In the genomic region with DNA sequence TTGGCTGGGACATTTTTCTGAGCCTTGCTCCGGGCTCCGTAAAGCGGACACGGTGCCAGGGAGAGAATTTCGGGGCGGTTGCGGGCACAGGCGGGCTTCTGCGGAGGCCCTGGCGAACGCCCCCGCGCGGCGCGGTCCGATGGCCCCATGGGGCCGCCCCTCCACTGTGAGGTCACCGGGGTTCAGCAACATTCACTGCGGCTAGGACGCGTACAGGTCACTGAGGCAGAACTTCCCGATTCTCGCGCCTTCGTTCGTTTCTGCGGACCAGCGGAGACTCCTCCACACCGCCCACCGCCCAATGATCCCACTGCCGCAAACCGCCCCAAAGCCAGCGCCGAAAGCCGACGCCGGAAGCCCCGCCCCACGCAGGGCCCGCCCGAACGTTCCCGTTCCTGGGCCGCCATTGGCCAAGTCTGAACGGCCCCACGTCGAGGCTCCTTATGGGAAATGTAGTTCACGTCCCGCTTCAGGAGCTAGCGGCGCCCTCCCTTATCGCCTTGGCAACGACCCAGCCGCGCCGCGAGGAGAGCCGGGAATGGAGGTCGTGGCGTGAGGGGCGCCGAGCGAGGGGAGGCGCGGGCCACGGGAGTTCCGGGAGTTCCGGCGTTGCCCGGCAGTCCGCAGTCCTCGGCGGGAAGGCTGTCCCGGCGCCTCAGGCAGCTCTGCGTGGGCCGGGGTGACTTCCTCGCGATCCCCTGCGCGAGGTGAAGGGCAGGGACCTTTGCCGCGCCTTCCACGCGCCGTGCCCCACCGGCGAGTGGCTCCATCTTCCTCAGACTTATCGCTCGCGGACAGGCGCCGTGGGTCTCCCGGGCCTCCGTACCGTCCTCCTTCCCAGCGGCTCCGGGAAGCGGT, we compare ENCODE assay signal across 8 cellular contexts. TPM values are rescaled to one million over a fixed set of nuclear protein-coding genes. Genes with fewer than 3 reads are reported as not detected.
DNase-seq lines count a peak whose midpoint lies in the region; ATAC-seq and TF ChIP-seq lines count a peak whose summit lies in the region.

A gene (plus strand): TSS at position 498 of the 858 bp plus-strand sequence. CDS start 499 bp downstream, outside the sequence.

- peaks cover 0 to 10% (median 2%) of the 10 kb centered on the region in 7 donors for H3K9me3 Mint-ChIP-seq in CD14-positive monocyte

- ATAC-seq in GM19372 (IDR thresholded peaks at IDR 0.05; ENCODE audit: low read depth, unreplicated experiment): peak; percentile 95
- ATAC-seq in HG03521 (IDR thresholded peaks at IDR 0.05; ENCODE audit: unreplicated experiment): peak; percentile 89
- ATAC-seq in left lobe of liver: peak; percentile 97

- peaks cover 26% of the 10 kb centered on the region for H3K4me1 Mint-ChIP-seq in CD14-positive monocyte

- H3K27ac Mint-ChIP-seq in CD14-positive monocyte: peak within 1 kb of the TSS; percentile 89 to 98 (median 94)

- peaks cover 0 to 2% of the 10 kb centered on the region in 2 donors for H3K36me3 Mint-ChIP-seq in CD14-positive monocyte

- H3K27me3 Mint-ChIP-seq in CD14-positive monocyte (ENCODE audit: low read depth in 3 of 3): peaks cover 0 to 5% (median 5%) of the 10 kb centered on the region in 3 donors

- peak within 1 kb of the TSS; percentile 84 to 92 for H3K4me3 Mint-ChIP-seq in CD14-positive monocyte

- TF ChIP-seq CTCF in CD14-positive monocyte (IDR thresholded peaks at IDR 0.05): peak; percentile 14

- DNase-seq in CD14-positive monocyte (ENCODE audit: low spot score) (peak; percentile 90), NCI-H69 (lab: John Stamatoyannopoulos, UW) (peak; percentile 99), dedifferentiated amniotic fluid mesenchymal stem cell (ENCODE audit: extremely low spot score) (peak; percentile 91), left lobe of liver (ENCODE audit: low spot score) (peak; percentile 97)
- DNase-seq in activated CD4-positive, alpha-beta T cell treated with anti-CD3 and anti-CD28 coated beads, Interleukin-2, amount 50 U/mL, for 24 hours (ENCODE audit: low read depth in 1 of 2, low spot score in 1 of 2): peak; percentile 90 to 93
- peak; percentile 95 to 96 for DNase-seq in stimulated activated CD4-positive, alpha-beta T cell treated with anti-CD3 and anti-CD28 coated beads, Interleukin-2, amount 100 ng/mL, for 24 hours

- intact Hi-C loops in CD14-positive monocyte (cut with micrococcal nuclease): loop anchor here in 1 of 2 donors (5.0 kb wide), 1 partner anchor 81 kb away; a partner anchor contains a TSS

RNA-seq across cellular contexts. Expression of the gene that starts here (rescaled TPM):
- 1 to 10 TPM; 1.2 to 3.1 TPM for polyA plus RNA-seq in CD14-positive monocyte
- 5.8 TPM for total RNA-seq in left lobe of liver

Comparison
In these comparisons a context has a peak if more than half of its experiments do, and no peak if none do; other contexts are left out.
1. Peak in every context shown above with its lines: DNase-seq and ATAC-seq.